In genomic region chr16:87947356-87948118, GRCh38 we compare ENCODE assay signal across 13 cellular contexts. TPM values are rescaled to one million over a fixed set of nuclear protein-coding genes. Genes with fewer than 3 reads are reported as not detected.
A peak's percentile ranks its signal among the peaks of the same experiment; 100 is the strongest.
DNase-seq lines count a peak whose midpoint lies in the region; ATAC-seq, FAIRE-seq and TF ChIP-seq lines count a peak whose summit lies in the region.
"Had no signal": no experiment of that assay in that cellular context is flagged by ENCODE, and none has a peak within 500 bp of the region (broad histone marks: within the 10 kb centered on the region; RNA-seq: fewer than 3 reads in every experiment).

No MANE protein-coding gene starts in this region.

- H3K27me3 Mint-ChIP-seq in T-helper 1 cell treated with Interleukin-12 subunit alpha and Interleukin-12 subunit beta and Interleukin-4 antibody, amounts not matched to agents 30 μg/mL and 1 μg/mL, for 36 hours (ENCODE audit: low read depth): no peaks in the 10 kb centered on the region
- H3K27me3 Mint-ChIP-seq in T-helper 17 cell: peaks cover 13% of the 10 kb centered on the region

- no peak for TF ChIP-seq POLR2A in H54 (IDR thresholded peaks at IDR 0.05; ENCODE audit: low read depth, low read length)

- ATAC-seq in T-helper 17 cell: no peak
- ATAC-seq in stimulated activated effector memory CD8-positive, alpha-beta T cell treated with anti-CD3 and anti-CD28 coated beads, Interleukin-12 subunit alpha, Interleukin-12 subunit beta, amount 100 ng/mL, for 72 hours: no peak
- ATAC-seq in HG03442 (IDR thresholded peaks at IDR 0.05; ENCODE audit: unreplicated experiment): no peak

- peak overlapping the region; percentile 88 for H3K27ac Mint-ChIP-seq in T-helper 1 cell treated with Interleukin-12 subunit alpha and Interleukin-12 subunit beta and Interleukin-4 antibody, amounts not matched to agents 30 μg/mL and 1 μg/mL, for 36 hours
- H3K27ac Mint-ChIP-seq in T-helper 17 cell: no peak overlapping the region
- peak overlapping the region; percentile 72 for H3K27ac Mint-ChIP-seq in stimulated activated effector memory CD8-positive, alpha-beta T cell treated with anti-CD3 and anti-CD28 coated beads, Interleukin-12 subunit alpha, Interleukin-12 subunit beta, amount 100 ng/mL, for 72 hours

- FAIRE-seq in H54 (lab: Jason Lieb, UNC): no peak
- FAIRE-seq: A204.1 had no signal

- peaks cover 5% of the 10 kb centered on the region for H3K36me3 Mint-ChIP-seq in T-helper 1 cell treated with Interleukin-12 subunit alpha and Interleukin-12 subunit beta and Interleukin-4 antibody, amounts not matched to agents 30 μg/mL and 1 μg/mL, for 36 hours (ENCODE audit: low read depth)
- H3K36me3 Mint-ChIP-seq in T-helper 17 cell (ENCODE audit: low read depth): peaks cover 6% of the 10 kb centered on the region
- H3K36me3 Mint-ChIP-seq in stimulated activated effector memory CD8-positive, alpha-beta T cell treated with anti-CD3 and anti-CD28 coated beads, Interleukin-12 subunit alpha, Interleukin-12 subunit beta, amount 100 ng/mL, for 72 hours: peaks cover 20% of the 10 kb centered on the region

- H3K4me3 Mint-ChIP-seq in T-helper 1 cell treated with Interleukin-12 subunit alpha and Interleukin-12 subunit beta and Interleukin-4 antibody, amounts not matched to agents 30 μg/mL and 1 μg/mL, for 36 hours: peak overlapping the region; percentile 64
- H3K4me3 Mint-ChIP-seq in T-helper 17 cell: peak overlapping the region; percentile 74
- H3K4me3 Mint-ChIP-seq in stimulated activated effector memory CD8-positive, alpha-beta T cell treated with anti-CD3 and anti-CD28 coated beads, Interleukin-12 subunit alpha, Interleukin-12 subunit beta, amount 100 ng/mL, for 72 hours: peak overlapping the region; percentile 36

- H3K4me1 Mint-ChIP-seq in T-helper 1 cell treated with Interleukin-12 subunit alpha and Interleukin-12 subunit beta and Interleukin-4 antibody, amounts not matched to agents 30 μg/mL and 1 μg/mL, for 36 hours (ENCODE audit: low read depth): peaks cover 20% of the 10 kb centered on the region
- H3K4me1 Mint-ChIP-seq in T-helper 17 cell: peaks cover 13% of the 10 kb centered on the region
- peaks cover 17% of the 10 kb centered on the region for H3K4me1 Mint-ChIP-seq in stimulated activated effector memory CD8-positive, alpha-beta T cell treated with anti-CD3 and anti-CD28 coated beads, Interleukin-12 subunit alpha, Interleukin-12 subunit beta, amount 100 ng/mL, for 72 hours

- DNase-seq in T-helper 1 cell: no peak
- no peak for DNase-seq in T-helper 17 cell
- DNase-seq in left kidney (ENCODE audit: low read depth, low spot score): peak; percentile 72
- DNase-seq in stimulated activated effector memory CD8-positive, alpha-beta T cell treated with anti-CD3 and anti-CD28 coated beads, Interleukin-12 subunit alpha, Interleukin-12 subunit beta, amount 100 ng/mL, for 72 hours (ENCODE audit: low spot score in 2 of 2): no peak
- DNase-seq in H54 (ENCODE audit: insufficient read length, low spot score): no peak
- no peak for DNase-seq in UCSD-AML1 (lab: John Stamatoyannopoulos, UW; ENCODE audit: unreplicated experiment)
- DNase-seq: DMS79, Kasumi-1 had no signal

- H3K9me3 ChIP-seq in T-helper 17 cell (ENCODE audit: control insufficient read depth, low read length, poor library complexity, severe bottlenecking): no peaks in the 10 kb centered on the region
- H3K9me3 ChIP-seq: ascending aorta had no signal

- H3K9me3 Mint-ChIP-seq in T-helper 1 cell treated with Interleukin-12 subunit alpha and Interleukin-12 subunit beta and Interleukin-4 antibody, amounts not matched to agents 30 μg/mL and 1 μg/mL, for 36 hours: no peaks in the 10 kb centered on the region
- H3K9me3 Mint-ChIP-seq in stimulated activated effector memory CD8-positive, alpha-beta T cell treated with anti-CD3 and anti-CD28 coated beads, Interleukin-12 subunit alpha, Interleukin-12 subunit beta, amount 100 ng/mL, for 72 hours: no peaks in the 10 kb centered on the region

RNA-seq across cellular contexts. Expression of gene BANP, which starts 3.7 kb away (rescaled TPM):
- 10 to 100 TPM; 46.9 to 47.9 TPM for total RNA-seq in T-helper 17 cell

RNA-seq across cellular contexts. Expression of gene CA5A, which starts 11.2 kb away (rescaled TPM):
- total RNA-seq in T-helper 17 cell: not detected
- total RNA-seq: activated CD8-positive, alpha-beta memory T cell treated with anti-CD3 and anti-CD28 coated beads for 36 hours; ascending aorta had no signal
